Comparison of ENCODE assay signal across 13 cellular contexts in the genomic region with DNA sequence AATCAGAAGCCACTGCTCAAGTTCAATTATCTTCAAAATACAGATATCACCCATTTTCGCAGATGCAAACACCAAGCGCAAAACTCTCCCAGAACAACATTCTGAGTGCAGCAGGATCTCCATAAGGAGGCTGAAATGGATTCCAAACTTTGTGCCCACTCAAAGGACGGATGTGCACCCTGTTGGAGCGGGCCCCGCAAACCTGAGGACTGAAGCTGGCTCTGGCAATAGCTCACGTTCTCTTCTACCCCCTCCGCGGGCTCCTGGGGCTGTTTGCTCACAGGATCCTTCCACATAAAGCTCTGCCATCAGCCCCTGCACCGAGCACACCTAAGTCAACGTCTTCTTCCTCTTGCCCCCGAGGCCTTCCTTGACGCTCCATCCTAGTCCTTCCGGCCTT. TPM values are rescaled to one million over a fixed set of nuclear protein-coding genes. Genes with fewer than 3 reads are reported as not detected.
A peak's percentile ranks its signal among the peaks of the same experiment; 100 is the strongest.
DNase-seq lines count a peak whose midpoint lies in the region; ATAC-seq, FAIRE-seq and TF ChIP-seq lines count a peak whose summit lies in the region.
"Had no signal": no experiment of that assay in that cellular context is flagged by ENCODE, and none has a peak within 500 bp of the region (broad histone marks: within the 10 kb centered on the region; RNA-seq: fewer than 3 reads in every experiment).

No MANE protein-coding gene starts in this region.

- H3K36me3 ChIP-seq in K562 (ENCODE audit: control insufficient read depth, insufficient read depth, low read length) (no peaks in the 10 kb centered on the region), neutrophil (no peaks in the 10 kb centered on the region), trophoblast cell (ENCODE audit: control insufficient read depth in 1 of 2, insufficient read depth in 2 of 2, low read length in 2 of 2) (no peaks in the 10 kb centered on the region)
- H3K36me3 ChIP-seq: suprapubic skin had no signal

- TF ChIP-seq CTCF in K562 (IDR thresholded peaks at IDR 0.05 in 2 of 3, conservative IDR thresholded peaks at IDR 0.05 in 1 of 3; ENCODE audit: insufficient read depth in 2 of 3, low read depth in 1 of 3, low read length in 3 of 3): no peak
- TF ChIP-seq CTCF in neutrophil (IDR thresholded peaks at IDR 0.05): no peak

- H3K14ac ChIP-seq in trophoblast cell (ENCODE audit: low read length): no peak overlapping the region

- peaks cover 16% of the 10 kb centered on the region for H3K36me3 Mint-ChIP-seq in T-helper 1 cell treated with Interleukin-12 subunit alpha and Interleukin-12 subunit beta and Interleukin-4 antibody, amounts not matched to agents 30 μg/mL and 1 μg/mL, for 36 hours (ENCODE audit: low read depth)
- no peaks in the 10 kb centered on the region for H3K36me3 Mint-ChIP-seq in IgD-negative memory B cell

- WGBS in K562 (ENCODE audit: insufficient coverage, low coverage, missing lambda C conversion rate): 85% methylated on average over 13 of the region's 13 CpGs
- WGBS in trophoblast cell (ENCODE audit: extremely low coverage, insufficient coverage, insufficient read length): no CpG with 5 or more reads among the region's 13 CpGs

- POLR2A ChIA-PET in K562 (lab: Yijun Ruan, JAX): interaction anchor here (4.8 kb wide), 1 partner anchor 9 kb away, joined by 37 read pairs; no protein-coding TSS in a partner anchor

- peaks cover 6% of the 10 kb centered on the region for H3K9me3 ChIP-seq in K562 (replicated peaks; ENCODE audit: control insufficient read depth, insufficient read depth, low read depth, low read length)
- H3K9me3 ChIP-seq in neutrophil: no peaks in the 10 kb centered on the region
- H3K9me3 ChIP-seq in trophoblast cell (ENCODE audit: insufficient read depth, low read depth, low read length): no peaks in the 10 kb centered on the region
- H3K9me3 ChIP-seq: suprapubic skin had no signal

- H3K9ac ChIP-seq in K562 (ENCODE audit: insufficient read depth in 1 of 2, low read depth in 2 of 2, low read length in 2 of 2): peak overlapping the region in 1 of 2 experiments; percentile 1; a peak in 2 of 4 replicates
- no peak overlapping the region for H3K9ac ChIP-seq in trophoblast cell (ENCODE audit: low read length)

- FAIRE-seq in K562 (lab: Jason Lieb, UNC): no peak

- H3K27me3 Mint-ChIP-seq in T-helper 1 cell treated with Interleukin-12 subunit alpha and Interleukin-12 subunit beta and Interleukin-4 antibody, amounts not matched to agents 30 μg/mL and 1 μg/mL, for 36 hours (ENCODE audit: low read depth): no peaks in the 10 kb centered on the region
- H3K27me3 Mint-ChIP-seq in IgD-negative memory B cell: no peaks in the 10 kb centered on the region

- H4K8ac ChIP-seq in trophoblast cell (ENCODE audit: low read depth, low read length): no peak overlapping the region

- no peaks in the 10 kb centered on the region for H3K79me1 ChIP-seq in trophoblast cell (ENCODE audit: low read length)

- no peak overlapping the region for H4K12ac ChIP-seq in trophoblast cell (ENCODE audit: low read depth, low read length)

- no peak overlapping the region for H4K91ac ChIP-seq in trophoblast cell (ENCODE audit: low read depth, low read length)

- no peak overlapping the region for H3K18ac ChIP-seq in trophoblast cell (ENCODE audit: low read length)

- H3K27me3 ChIP-seq in K562 (ENCODE audit: control insufficient read depth in 2 of 2, insufficient read depth in 2 of 2, low read length in 2 of 2): no peaks in the 10 kb centered on the region
- no peaks in the 10 kb centered on the region for H3K27me3 ChIP-seq in neutrophil
- H3K27me3 ChIP-seq in trophoblast cell (ENCODE audit: insufficient read depth, low read length): no peaks in the 10 kb centered on the region
- H3K27me3 ChIP-seq: suprapubic skin had no signal

- no peak overlapping the region for H2BK120ac ChIP-seq in trophoblast cell (ENCODE audit: insufficient read depth, low read length, poor library complexity)

- H3K4me2 ChIP-seq in K562 (ENCODE audit: insufficient read depth, low read length): no peak overlapping the region
- no peak overlapping the region for H3K4me2 ChIP-seq in trophoblast cell (ENCODE audit: low read length)

- peaks cover 61% of the 10 kb centered on the region for H3K4me1 Mint-ChIP-seq in T-helper 1 cell treated with Interleukin-12 subunit alpha and Interleukin-12 subunit beta and Interleukin-4 antibody, amounts not matched to agents 30 μg/mL and 1 μg/mL, for 36 hours (ENCODE audit: low read depth)
- H3K4me1 Mint-ChIP-seq in IgD-negative memory B cell: peaks cover 60 to 68% (median 61%) of the 10 kb centered on the region in 3 donors

- H3K4me3 ChIP-seq in K562 (no peak overlapping the region), neutrophil (ENCODE audit: low read depth in 1 of 2, low read length in 1 of 2) (peak overlapping the region; percentile 52 to 54), trophoblast cell (ENCODE audit: low read depth, low read length) (no peak overlapping the region)
- H3K4me3 ChIP-seq: suprapubic skin had no signal

- H4K20me1 ChIP-seq in K562 (replicated peaks; ENCODE audit: control insufficient read depth, insufficient read depth, low read length): no peaks in the 10 kb centered on the region

- CTCF ChIA-PET in K562 (lab: Yijun Ruan, JAX; ENCODE audit: low intra/inter-chr PET ratio): no interaction called here

- BruUV-seq in K562 (replicated peaks; lab: Mats Ljungman, UMichigan): no TSS peak

- intact Hi-C loops in K562 (cut with micrococcal nuclease): no loop called here

- no peak for TF ChIP-seq EP300 in K562 (IDR thresholded peaks at IDR 0.05; ENCODE audit: low read length)

- H3K4me1 ChIP-seq in K562 (replicated peaks in 1 of 2; ENCODE audit: control insufficient read depth in 2 of 2, insufficient read depth in 2 of 2, low read length in 2 of 2) (peaks cover 16 to 45% of the 10 kb centered on the region in 2 experiments), neutrophil (ENCODE audit: control insufficient read depth in 1 of 2, insufficient read depth in 1 of 2, low read depth in 1 of 2, low read length in 1 of 2) (peaks cover 79% of the 10 kb centered on the region in 2 experiments), trophoblast cell (ENCODE audit: control insufficient read depth in 1 of 2, insufficient read depth in 2 of 2, low read length in 2 of 2) (peaks cover 2 to 7% of the 10 kb centered on the region in 2 experiments)

- H3K9me1 ChIP-seq in K562 (ENCODE audit: control insufficient read depth, insufficient read depth, low read length): no peaks in the 10 kb centered on the region

- H3K27ac Mint-ChIP-seq in T-helper 1 cell treated with Interleukin-12 subunit alpha and Interleukin-12 subunit beta and Interleukin-4 antibody, amounts not matched to agents 30 μg/mL and 1 μg/mL, for 36 hours: peak overlapping the region; percentile 93
- H3K27ac Mint-ChIP-seq in IgD-negative memory B cell: peak overlapping the region; percentile 86 to 96 (median 96)

- H2AK5ac ChIP-seq in trophoblast cell (ENCODE audit: low read length): no peak overlapping the region

- no peak overlapping the region for H2BK12ac ChIP-seq in trophoblast cell (ENCODE audit: low read length)

- H3K4ac ChIP-seq in trophoblast cell (ENCODE audit: low read depth, low read length): no peak overlapping the region

- no peak for TF ChIP-seq RAD21 in K562 (CRISPR knock-in tag; conservative IDR thresholded peaks at IDR 0.05 in 1 of 2, IDR thresholded peaks at IDR 0.05 in 1 of 2)

- ATAC-seq in K562: no peak
- no peak for ATAC-seq in GM21515 (IDR thresholded peaks at IDR 0.05; ENCODE audit: unreplicated experiment)

- peak overlapping the region; percentile 81; the same call in 1 of the 3 replicates for H3K27ac ChIP-seq in K562 (ENCODE audit: extremely low read depth, low read depth, low read length)
- H3K27ac ChIP-seq in neutrophil: peak overlapping the region; percentile 91
- H3K27ac ChIP-seq in trophoblast cell (ENCODE audit: low read depth, low read length): no peak overlapping the region
- H3K27ac ChIP-seq: 22Rv1, suprapubic skin had no signal

- peaks cover 13% of the 10 kb centered on the region for H3K9me3 Mint-ChIP-seq in T-helper 1 cell treated with Interleukin-12 subunit alpha and Interleukin-12 subunit beta and Interleukin-4 antibody, amounts not matched to agents 30 μg/mL and 1 μg/mL, for 36 hours
- H3K9me3 Mint-ChIP-seq in IgD-negative memory B cell: peaks cover 0 to 3% (median 0%) of the 10 kb centered on the region in 3 donors

- peaks cover 3% of the 10 kb centered on the region; the same call in 1 of the 3 replicates for H3K79me2 ChIP-seq in K562 (ENCODE audit: control insufficient read depth, insufficient read depth, low read length)
- no peaks in the 10 kb centered on the region for H3K79me2 ChIP-seq in trophoblast cell (ENCODE audit: control insufficient read depth, insufficient read depth, low read length, poor library complexity)

- in situ Hi-C loops in K562 (cut with MboI): no loop called here

- H2AFZ ChIP-seq in K562 (ENCODE audit: low read depth, low read length) (peak overlapping the region; percentile 1; the same call in 1 of the 2 replicates), trophoblast cell (ENCODE audit: insufficient read depth, low read length, poor library complexity) (no peak overlapping the region)

- DNase-seq in T-helper 1 cell (no peak), K562 (ENCODE audit: extremely low read depth in 1 of 4, low spot score in 3 of 4) (no peak), NCI-H2227 treated with DMSO at 0.1 percent for 48 hours (lab: John Stamatoyannopoulos, UW) (no peak), trophoblast cell (no peak)
- DNase-seq: activated CD4-positive, CD25-positive, alpha-beta regulatory T cell; NCI-H1092 treated with DMSO at 0.1 percent for 48 hours; NCI-H524 treated with DMSO at 0.1 percent for 48 hours had no signal

- no peak for TF ChIP-seq POLR2A in K562 (conservative IDR thresholded peaks at IDR 0.05)

- H3K4me3 Mint-ChIP-seq in T-helper 1 cell treated with Interleukin-12 subunit alpha and Interleukin-12 subunit beta and Interleukin-4 antibody, amounts not matched to agents 30 μg/mL and 1 μg/mL, for 36 hours: peak overlapping the region; percentile 80
- peak overlapping the region; percentile 83 to 94 (median 92) for H3K4me3 Mint-ChIP-seq in IgD-negative memory B cell

- H2BK5ac ChIP-seq in trophoblast cell (ENCODE audit: low read depth, low read length, poor library complexity): no peak overlapping the region

- H3K23ac ChIP-seq in trophoblast cell (ENCODE audit: low read length): no peak overlapping the region

RNA-seq across cellular contexts. Expression of a gene that starts 11.7 kb away (rescaled TPM):
- polyA plus RNA-seq in IgD-negative memory B cell: 249 TPM
- 51.0 and 78.1 TPM in 2 replicates for total RNA-seq in K562 (2011; cell fraction: chromatin; rRNA removed; ENCODE audit: low replicate concordance)
- 34.9 and 38.6 TPM in 2 replicates for total RNA-seq in K562 (2011; cell fraction: nucleolus; rRNA removed)
- 48.1 and 85.4 TPM in 2 replicates for total RNA-seq in K562 (2011; cell fraction: nucleoplasm; rRNA removed)
- total RNA-seq in K562 (2014; rRNA removed): 45.3 and 48.0 TPM in 2 replicates
- 41.6 and 42.3 TPM in 2 replicates for total RNA-seq in K562 (2014; rRNA removed; fragmentation: Illumina TruSeq; extraction: Trizol)
- 37.3 and 39.4 TPM in 2 replicates for total RNA-seq in K562 (2015; rRNA removed; fragmentation: Illumina TruSeq; extraction: Trizol)
- 41.5 and 50.9 TPM in 2 replicates for total RNA-seq in K562 (2021)
- polyA plus RNA-seq in K562 (2011; rRNA removed): 64.5 and 69.8 TPM in 2 replicates
- 45.8 and 49.9 TPM in 2 replicates for polyA plus RNA-seq in K562 (2011; cell fraction: cytosol; rRNA removed)
- 27.5 and 28.0 TPM in 2 replicates for polyA plus RNA-seq in K562 (2011; cell fraction: nucleus; rRNA removed)
- 41.5 and 91.2 TPM in 2 replicates for polyA plus RNA-seq in K562 (2012)
- polyA plus RNA-seq in K562 (2014; fragmentation: Illumina TruSeq; extraction: Trizol): 48.3 and 50.5 TPM in 2 replicates
- polyA plus RNA-seq in K562 (2014; fragmentation: Nextera tagmentation; extraction: Ambion mirVana): 1 to 10 TPM; 7.8 to 9.1 TPM
- 53.2 and 54.5 TPM in 2 replicates for polyA plus RNA-seq in K562 (2014; rRNA removed)
- polyA minus RNA-seq in K562 (2011; rRNA and poly(A)+ RNA removed): 59.8 and 70.7 TPM in 2 replicates
- polyA minus RNA-seq in K562 (2011; cell fraction: cytosol; rRNA and poly(A)+ RNA removed): 34.8 and 46.1 TPM in 2 replicates
- polyA minus RNA-seq in K562 (2011; cell fraction: nucleus; rRNA and poly(A)+ RNA removed): 19.0 and 26.1 TPM in 2 replicates
- 0.46 and 0.53 TPM in 2 replicates for polyA plus RNA-seq in trophoblast cell (2013)

Comparison
In these comparisons a context has a peak if more than half of its experiments do, and no peak if none do; other contexts are left out.
1. H3K4me3 ChIP-seq: peak in neutrophil (2 of 2); none in K562 (single experiment) and trophoblast cell (single experiment).